Comparison of ENCODE assay signal across 22 cellular contexts in the genomic region with DNA sequence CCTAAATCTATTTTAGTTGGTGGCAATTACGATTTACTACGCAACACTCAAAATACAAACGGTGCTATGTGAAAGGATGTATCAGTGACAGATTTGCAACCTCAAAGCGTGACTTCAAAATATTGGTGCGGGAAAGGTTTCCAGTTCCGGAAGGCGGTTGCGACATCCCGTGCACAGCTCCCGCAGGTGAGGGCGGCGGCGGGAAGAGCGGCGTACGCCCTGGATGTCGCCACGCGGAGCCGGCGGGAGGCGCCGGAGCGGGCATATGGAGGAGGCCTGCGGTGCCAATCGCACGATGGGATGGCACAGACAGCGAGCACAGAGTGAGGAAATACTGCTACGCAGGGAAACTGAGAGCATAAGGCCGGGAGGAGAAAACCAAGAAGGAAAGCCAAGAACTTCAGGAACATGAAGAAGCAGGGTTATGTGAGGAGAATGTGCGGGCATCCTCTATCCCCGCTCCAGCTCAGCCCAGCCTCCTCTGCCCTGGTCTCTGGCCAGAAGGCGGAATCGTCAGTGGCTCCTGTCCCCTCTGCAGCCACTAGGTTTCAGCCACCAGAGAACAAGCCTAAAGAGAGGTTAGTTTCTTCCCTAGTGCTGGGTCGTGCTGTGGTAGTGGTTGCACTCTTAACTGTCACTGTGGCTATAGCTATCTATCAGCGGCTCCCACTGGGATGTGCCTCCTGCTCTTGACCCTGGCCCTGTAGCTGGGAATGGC.
DNase-seq lines count a peak whose midpoint lies in the region; ATAC-seq, FAIRE-seq and TF ChIP-seq lines count a peak whose summit lies in the region.
"Had no signal": no experiment of that assay in that cellular context is flagged by ENCODE, and none has a peak within 500 bp of the region (broad histone marks: within the 10 kb centered on the region; RNA-seq: fewer than 3 reads in every experiment).

No MANE protein-coding gene starts in this region.

- no peak overlapping the region for H3K14ac ChIP-seq in trophoblast cell (ENCODE audit: low read length)

- H3K4me3 ChIP-seq in HepG2 (replicated peaks in 1 of 3; ENCODE audit: insufficient read depth in 1 of 3, low read depth in 2 of 3, low read length in 3 of 3) = no peak overlapping the region
- no peak overlapping the region for H3K4me3 ChIP-seq in right lobe of liver
- no peak overlapping the region for H3K4me3 ChIP-seq in bronchial epithelial cell (ENCODE audit: low read depth, low read length)
- no peak overlapping the region for H3K4me3 ChIP-seq in trophoblast cell (ENCODE audit: low read depth, low read length)
- H3K4me3 ChIP-seq: MG63, SK-N-MC had no signal

- no peaks in the 10 kb centered on the region for H3K27me3 ChIP-seq in HepG2 (ENCODE audit: control insufficient read depth in 1 of 2, insufficient read depth in 2 of 2, low read length in 2 of 2)
- no peaks in the 10 kb centered on the region for H3K27me3 ChIP-seq in right lobe of liver
- H3K27me3 ChIP-seq in bronchial epithelial cell (ENCODE audit: control insufficient read depth, insufficient read depth, low read length) = no peaks in the 10 kb centered on the region
- no peaks in the 10 kb centered on the region for H3K27me3 ChIP-seq in trophoblast cell (ENCODE audit: insufficient read depth, low read length)
- H3K27me3 ChIP-seq: MG63 had no signal

- H3K9ac ChIP-seq in HepG2 (ENCODE audit: insufficient read depth, low read depth, low read length) (no peak overlapping the region), trophoblast cell (ENCODE audit: low read length) (no peak overlapping the region)

- TF ChIP-seq EP300 in HepG2 (IDR thresholded peaks at IDR 0.05; ENCODE audit: low read depth in 2 of 2, low read length in 2 of 2) (no peak), HepG2 (CRISPR knock-in tag; IDR thresholded peaks at IDR 0.05; ENCODE audit: borderline replicate concordance) (no peak)

- no TSS peak for BruUV-seq in HepG2 (replicated peaks; lab: Mats Ljungman, UMichigan)

- H4K20me1 ChIP-seq in HepG2 (ENCODE audit: insufficient read depth, low read length) = no peaks in the 10 kb centered on the region

- H3K9me3 ChIP-seq in HepG2 (ENCODE audit: low read length) (no peaks in the 10 kb centered on the region), right lobe of liver (no peaks in the 10 kb centered on the region), trophoblast cell (ENCODE audit: insufficient read depth, low read depth, low read length) (no peaks in the 10 kb centered on the region)
- H3K9me3 ChIP-seq: MG63 had no signal

- TF ChIP-seq RAD21 in HepG2 (CRISPR knock-in tag; IDR thresholded peaks at IDR 0.05) = no peak

- FAIRE-seq in HepG2 (lab: Jason Lieb, UNC) = no peak
- peak; percentile 47 for FAIRE-seq in bronchial epithelial cell (lab: Jason Lieb, UNC)
- FAIRE-seq in HTR-8/SVneo (lab: Jason Lieb, UNC) = no peak

- no peak overlapping the region for H3K4ac ChIP-seq in trophoblast cell (ENCODE audit: low read depth, low read length)

- TF ChIP-seq POLR2A in HepG2 (IDR thresholded peaks at IDR 0.05; ENCODE audit: insufficient read depth in 1 of 2, low read depth in 2 of 2, low read length in 2 of 2) = no peak
- TF ChIP-seq POLR2A in right lobe of liver (IDR thresholded peaks at IDR 0.05) = no peak

- H3K79me2 ChIP-seq in HepG2 (ENCODE audit: insufficient read depth, low read length) (no peaks in the 10 kb centered on the region), trophoblast cell (ENCODE audit: control insufficient read depth, insufficient read depth, low read length, poor library complexity) (no peaks in the 10 kb centered on the region)

- no peak overlapping the region for H3K4me2 ChIP-seq in HepG2 (ENCODE audit: low read depth, low read length)
- no peak overlapping the region for H3K4me2 ChIP-seq in trophoblast cell (ENCODE audit: low read length)

- H2AFZ ChIP-seq in HepG2 (ENCODE audit: low read length) = no peak overlapping the region
- no peak overlapping the region for H2AFZ ChIP-seq in trophoblast cell (ENCODE audit: insufficient read depth, low read length, poor library complexity)

- H3K4me1 ChIP-seq in HepG2 (ENCODE audit: insufficient read depth, low read length) (no peaks in the 10 kb centered on the region), right lobe of liver (no peaks in the 10 kb centered on the region), trophoblast cell (ENCODE audit: control insufficient read depth in 1 of 2, insufficient read depth in 2 of 2, low read length in 2 of 2) (no peaks in the 10 kb centered on the region)

- intact Hi-C loops in HepG2 (cut with micrococcal nuclease; ENCODE audit: unreplicated experiment) (no loop called here), right lobe of liver (cut with DNase I) (no loop called here)

- H3K27ac ChIP-seq in HepG2 (ENCODE audit: extremely low read length, insufficient read depth, low read length) (no peak overlapping the region), right lobe of liver (no peak overlapping the region), trophoblast cell (ENCODE audit: low read depth, low read length) (no peak overlapping the region)
- H3K27ac ChIP-seq: 22Rv1, SK-N-MC had no signal

- H3K18ac ChIP-seq in trophoblast cell (ENCODE audit: low read length) = no peak overlapping the region

- no peak overlapping the region for H3K23ac ChIP-seq in trophoblast cell (ENCODE audit: low read length)

- ATAC-seq in HepG2 (no peak), right lobe of liver (no peak), HG02981 (IDR thresholded peaks at IDR 0.05; ENCODE audit: unreplicated experiment) (no peak)
- ATAC-seq: Panc1 had no signal

- in situ Hi-C loops in HepG2 (cut with HindIII; ENCODE audit: extremely low pct_ligation_motif_present, low pct_unique_long_range_greater_than_20kb) = no loop called here

- H2BK5ac ChIP-seq in trophoblast cell (ENCODE audit: low read depth, low read length, poor library complexity) = no peak overlapping the region

- H4K91ac ChIP-seq in trophoblast cell (ENCODE audit: low read depth, low read length) = no peak overlapping the region

- no peaks in the 10 kb centered on the region for H3K36me3 ChIP-seq in HepG2 (replicated peaks in 1 of 2; ENCODE audit: control insufficient read depth in 1 of 2, insufficient read depth in 2 of 2, low read length in 2 of 2)
- H3K36me3 ChIP-seq in right lobe of liver = no peaks in the 10 kb centered on the region
- H3K36me3 ChIP-seq in bronchial epithelial cell (ENCODE audit: control insufficient read depth, insufficient read depth, low read length) = no peaks in the 10 kb centered on the region
- no peaks in the 10 kb centered on the region for H3K36me3 ChIP-seq in trophoblast cell (ENCODE audit: control insufficient read depth in 1 of 2, insufficient read depth in 2 of 2, low read length in 2 of 2)
- H3K36me3 ChIP-seq: MG63 had no signal

- H4K12ac ChIP-seq in trophoblast cell (ENCODE audit: low read depth, low read length) = no peak overlapping the region

- POLR2A ChIA-PET in HepG2 (lab: Yijun Ruan, JAX) = no interaction called here

- CTCF ChIA-PET in HepG2 (lab: Yijun Ruan, JAX; ENCODE audit: low intra/inter-chr PET ratio, low total read pairs) = no interaction called here

- DNase-seq in HepG2 (ENCODE audit: low spot score) (no peak), right lobe of liver (no peak), bronchial epithelial cell (ENCODE audit: low read depth) (no peak), trophoblast cell (peak; percentile 74 to 90), HTR-8/SVneo (ENCODE audit: insufficient read length, low spot score) (no peak), GF-D8 (lab: John Stamatoyannopoulos, UW) (no peak)
- DNase-seq: ACHN, DMS153, DND-41, GOT3, KG1, MG63, NCI-H1105 treated with DMSO at 0.1 percent for 48 hours, NCI-H146, NCI-H1930, NCI-H2227 treated with DMSO at 0.1 percent for 48 hours, NCI-H526 treated with DMSO at 0.1 percent for 48 hours, SIG-M5 had no signal

- TF ChIP-seq CTCF in HepG2 (CRISPR knock-in tag; IDR thresholded peaks at IDR 0.05) (no peak), right lobe of liver (IDR thresholded peaks at IDR 0.05) (no peak), bronchial epithelial cell (IDR thresholded peaks at IDR 0.05; ENCODE audit: insufficient read depth, low read length, severe bottlenecking) (no peak)

- H2AK5ac ChIP-seq in trophoblast cell (ENCODE audit: low read length) = no peak overlapping the region

- H2BK12ac ChIP-seq in trophoblast cell (ENCODE audit: low read length) = peak overlapping the region; percentile 39

- no peak overlapping the region for H4K8ac ChIP-seq in trophoblast cell (ENCODE audit: low read depth, low read length)

- WGBS in HepG2 (ENCODE audit: low lambda C conversion rate) = 65% methylated on average over 34 of the region's 36 CpGs
- 89% methylated on average over 26 of the region's 36 CpGs for WGBS in right lobe of liver (ENCODE audit: insufficient coverage, low coverage, low lambda C conversion rate, missing lambda C conversion rate)
- no CpG with 5 or more reads among the region's 36 CpGs for WGBS in trophoblast cell (ENCODE audit: extremely low coverage, insufficient coverage, insufficient read length)

- H2BK120ac ChIP-seq in trophoblast cell (ENCODE audit: insufficient read depth, low read length, poor library complexity) = no peak overlapping the region

- peaks cover 4% of the 10 kb centered on the region for H3K79me1 ChIP-seq in trophoblast cell (ENCODE audit: low read length)

TF ChIP-seq in HepG2, 621 proteins besides CTCF, POLR2A, EP300 and RAD21:
- TF ChIP-seq, protein P1, sequence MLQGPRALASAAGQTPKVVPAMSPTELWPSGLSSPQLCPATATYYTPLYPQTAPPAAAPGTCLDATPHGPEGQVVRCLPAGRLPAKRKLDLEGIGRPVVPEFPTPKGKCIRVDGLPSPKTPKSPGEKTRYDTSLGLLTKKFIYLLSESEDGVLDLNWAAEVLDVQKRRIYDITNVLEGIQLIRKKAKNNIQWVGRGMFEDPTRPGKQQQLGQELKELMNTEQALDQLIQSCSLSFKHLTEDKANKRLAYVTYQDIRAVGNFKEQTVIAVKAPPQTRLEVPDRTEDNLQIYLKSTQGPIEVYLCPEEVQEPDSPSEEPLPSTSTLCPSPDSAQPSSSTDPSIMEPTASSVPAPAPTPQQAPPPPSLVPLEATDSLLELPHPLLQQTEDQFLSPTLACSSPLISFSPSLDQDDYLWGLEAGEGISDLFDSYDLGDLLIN (CRISPR knock-in tag; IDR thresholded peaks at IDR 0.05; ENCODE audit: borderline replicate concordance) = no peak
- peak; percentile 50; the same call in 1 of the 2 replicates for TF ChIP-seq CEBPB (IDR thresholded peaks at IDR 0.05; ENCODE audit: borderline replicate concordance, low read depth, low read length)
- no peak for TF ChIP-seq PITX1 (CRISPR knock-in tag; IDR thresholded peaks at IDR 0.05)
- no peak for TF ChIP-seq MXD1 (CRISPR knock-in tag; IDR thresholded peaks at IDR 0.05)

Comparison
In these comparisons a context has a peak if more than half of its experiments do, and no peak if none do; other contexts are left out.
1. DNase-seq: peak in trophoblast cell (2 of 2); none in HepG2 (single experiment), right lobe of liver (0 of 3), bronchial epithelial cell (single experiment), HTR-8/SVneo (single experiment) and GF-D8 (single experiment).